In genomic region chr14:32494566-32495434, GRCh38 we compare ENCODE assay signal across 19 cellular contexts.
DNase-seq lines count a peak whose midpoint lies in the region; ATAC-seq, FAIRE-seq and TF ChIP-seq lines count a peak whose summit lies in the region.
"Had no signal": no experiment of that assay in that cellular context is flagged by ENCODE, and none has a peak within 500 bp of the region (broad histone marks: within the 10 kb centered on the region; RNA-seq: fewer than 3 reads in every experiment).

No MANE protein-coding gene starts in this region.

- H3K27me3 ChIP-seq in astrocyte (ENCODE audit: insufficient read depth, low read length) (no peaks in the 10 kb centered on the region), skeletal muscle tissue (ENCODE audit: control insufficient read depth in 3 of 3, insufficient read depth in 3 of 3, low read length in 3 of 3) (no peaks in the 10 kb centered on the region)
- H3K27me3 ChIP-seq: pancreas had no signal

- H3K4me1 ChIP-seq in astrocyte (ENCODE audit: insufficient read depth, low read length): no peaks in the 10 kb centered on the region
- H3K4me1 ChIP-seq in skeletal muscle tissue (ENCODE audit: control insufficient read depth in 3 of 3, insufficient read depth in 3 of 3, low read length in 3 of 3): peaks cover 7 to 26% (median 25%) of the 10 kb centered on the region in 3 donors
- H3K4me1 ChIP-seq: pancreas had no signal

- H3K36me3 Mint-ChIP-seq in astrocyte (ENCODE audit: low read depth, unreplicated experiment) (no peaks in the 10 kb centered on the region), osteocyte (ENCODE audit: unreplicated experiment) (no peaks in the 10 kb centered on the region)
- H3K36me3 Mint-ChIP-seq: activated naive CD8-positive, alpha-beta T cell; memory B cell had no signal

- H3K9ac ChIP-seq in astrocyte (ENCODE audit: low read length) (no peak overlapping the region), skeletal muscle tissue (ENCODE audit: low read depth in 1 of 3, low read length in 3 of 3) (peak overlapping the region; percentile 87 to 89 (median 87))

- DNase-seq in GM04504 (ENCODE audit: low read depth): peak; percentile 56
- peak; percentile 22 for DNase-seq in astrocyte (ENCODE audit: low read depth)
- DNase-seq in inferior parietal cortex (ENCODE audit: extremely low spot score): peak; percentile 62
- no peak for DNase-seq in osteocyte (ENCODE audit: extremely low spot score, unreplicated experiment)
- DNase-seq in cortex of kidney (lab: John Stamatoyannopoulos, UW): no peak
- no peak for DNase-seq in posterior cingulate gyrus
- DNase-seq: activated CD4-positive, CD25-positive, alpha-beta regulatory T cell; erythroblast; GOT3; NCI-H2171; pancreas; stimulated activated CD4-positive, alpha-beta T cell treated with anti-CD3 and anti-CD28 coated beads, Interleukin-2, amount 100 ng/mL, for 48 hours had no signal

- no peak overlapping the region for H2AFZ ChIP-seq in astrocyte (ENCODE audit: low read depth, low read length)

- H3K9me3 Mint-ChIP-seq in astrocyte (ENCODE audit: unreplicated experiment) (no peaks in the 10 kb centered on the region), osteocyte (ENCODE audit: unreplicated experiment) (no peaks in the 10 kb centered on the region)
- H3K9me3 Mint-ChIP-seq: memory B cell had no signal

- intact Hi-C loops in posterior cingulate gyrus (cut with DNase I): no loop called here

- no peaks in the 10 kb centered on the region for H3K9me3 ChIP-seq in astrocyte (ENCODE audit: insufficient read depth, low read depth, low read length)
- no peaks in the 10 kb centered on the region for H3K9me3 ChIP-seq in skeletal muscle tissue (ENCODE audit: control insufficient read depth in 3 of 3, low read length in 3 of 3)
- H3K9me3 ChIP-seq: pancreas had no signal

- TF ChIP-seq CTCF in astrocyte (IDR thresholded peaks at IDR 0.05; ENCODE audit: insufficient read depth, low read depth, low read length) (no peak), osteocyte (IDR thresholded peaks at IDR 0.05) (no peak)

- H3K27ac ChIP-seq in astrocyte (ENCODE audit: low read depth, low read length) (no peak overlapping the region), skeletal muscle tissue (ENCODE audit: low read depth, low read length) (peak overlapping the region; percentile 95)
- H3K27ac ChIP-seq: HL-60, pancreas had no signal

- H3K27me3 Mint-ChIP-seq in astrocyte (ENCODE audit: low read depth, unreplicated experiment) (no peaks in the 10 kb centered on the region), osteocyte (ENCODE audit: unreplicated experiment) (no peaks in the 10 kb centered on the region)

- H4K20me1 ChIP-seq in astrocyte (ENCODE audit: insufficient read depth, low read length): no peaks in the 10 kb centered on the region

- H3K36me3 ChIP-seq in astrocyte (ENCODE audit: insufficient read depth, low read length) (no peaks in the 10 kb centered on the region), skeletal muscle tissue (ENCODE audit: control insufficient read depth in 3 of 3, insufficient read depth in 3 of 3, low read length in 3 of 3) (no peaks in the 10 kb centered on the region)
- H3K36me3 ChIP-seq: pancreas had no signal

- no peak for ATAC-seq in HG03039 (IDR thresholded peaks at IDR 0.05; ENCODE audit: unreplicated experiment)

- H3K27ac Mint-ChIP-seq in astrocyte (ENCODE audit: unreplicated experiment) (peak overlapping the region; percentile 64), osteocyte (ENCODE audit: unreplicated experiment) (no peak overlapping the region)
- H3K27ac Mint-ChIP-seq: activated naive CD8-positive, alpha-beta T cell; memory B cell had no signal

- H3K4me1 Mint-ChIP-seq in astrocyte (ENCODE audit: low read depth, unreplicated experiment) (peaks cover 15% of the 10 kb centered on the region), osteocyte (ENCODE audit: unreplicated experiment) (peaks cover 6% of the 10 kb centered on the region)
- H3K4me1 Mint-ChIP-seq: memory B cell had no signal

- peak; percentile 59 for FAIRE-seq in astrocyte (lab: Jason Lieb, UNC)
- FAIRE-seq: G401.6, GM18507, pancreas had no signal

- no peak overlapping the region for H3K4me3 ChIP-seq in astrocyte (ENCODE audit: insufficient read depth, low read depth, low read length)
- peak overlapping the region; percentile 77 to 84 (median 84) for H3K4me3 ChIP-seq in skeletal muscle tissue (ENCODE audit: low read length in 3 of 3)
- H3K4me3 ChIP-seq: pancreas had no signal

- H3K79me2 ChIP-seq in astrocyte (ENCODE audit: insufficient read depth, low read length): no peaks in the 10 kb centered on the region

- peak overlapping the region; percentile 6 for H3K4me3 Mint-ChIP-seq in astrocyte (ENCODE audit: unreplicated experiment)
- no peak overlapping the region for H3K4me3 Mint-ChIP-seq in osteocyte (ENCODE audit: unreplicated experiment)
- H3K4me3 Mint-ChIP-seq: activated naive CD8-positive, alpha-beta T cell; memory B cell had no signal

- no peak overlapping the region for H3K4me2 ChIP-seq in astrocyte (ENCODE audit: low read length)

Comparison
In these comparisons a context has a peak if more than half of its experiments do, and no peak if none do; other contexts are left out.
1. DNase-seq: peak in GM04504 (single experiment), astrocyte (single experiment) and inferior parietal cortex (single experiment); none in osteocyte (single experiment), cortex of kidney (single experiment) and posterior cingulate gyrus (0 of 10).